8 cellular contexts compared by ENCODE assay signal in genomic region chr4:2689825-2690700, GRCh38.
DNase-seq lines count a peak whose midpoint lies in the region; ATAC-seq lines count a peak whose summit lies in the region.

No MANE protein-coding gene starts in this region.

- ATAC-seq in GM18907 (IDR thresholded peaks at IDR 0.05; ENCODE audit: unreplicated experiment) (peak; percentile 70), HG03103 (IDR thresholded peaks at IDR 0.05; ENCODE audit: low read depth, unreplicated experiment) (peak; percentile 51)

- peak; percentile 64 to 70 for DNase-seq in activated T-cell treated with anti-CD3 and anti-CD28 coated beads, Interleukin-2, amount 50 U/mL, for 48 hours
- peak; percentile 36 for DNase-seq in stimulated activated CD8-positive, alpha-beta memory T cell treated with anti-CD3 and anti-CD28 coated beads, Interleukin-12 subunit alpha, Interleukin-12 subunit beta, amount 100 ng/mL, for 4 hours (ENCODE audit: low read depth)
- no peak for DNase-seq in AG08396 (ENCODE audit: low spot score)
- DNase-seq in NCI-H2107 (lab: John Stamatoyannopoulos, UW) = no peak
- no peak for DNase-seq in NCI-H1048 (lab: John Stamatoyannopoulos, UW)
- no peak for DNase-seq in stimulated activated naive CD4-positive, alpha-beta T cell treated with Interleukin-2 at 50 U/mL for 16 hours (lab: John Stamatoyannopoulos, UW)

Comparison
In these comparisons a context has a peak if more than half of its experiments do, and no peak if none do; other contexts are left out.
1. DNase-seq: peak in activated T-cell treated with anti-CD3 and anti-CD28 coated beads, Interleukin-2, amount 50 U/mL, for 48 hours (2 of 2) and stimulated activated CD8-positive, alpha-beta memory T cell treated with anti-CD3 and anti-CD28 coated beads, Interleukin-12 subunit alpha, Interleukin-12 subunit beta, amount 100 ng/mL, for 4 hours (single experiment); none in AG08396 (single experiment), NCI-H2107 (single experiment), NCI-H1048 (single experiment) and stimulated activated naive CD4-positive, alpha-beta T cell treated with Interleukin-2 at 50 U/mL for 16 hours (single experiment).